19 cellular contexts compared by ENCODE assay signal in the genomic region with DNA sequence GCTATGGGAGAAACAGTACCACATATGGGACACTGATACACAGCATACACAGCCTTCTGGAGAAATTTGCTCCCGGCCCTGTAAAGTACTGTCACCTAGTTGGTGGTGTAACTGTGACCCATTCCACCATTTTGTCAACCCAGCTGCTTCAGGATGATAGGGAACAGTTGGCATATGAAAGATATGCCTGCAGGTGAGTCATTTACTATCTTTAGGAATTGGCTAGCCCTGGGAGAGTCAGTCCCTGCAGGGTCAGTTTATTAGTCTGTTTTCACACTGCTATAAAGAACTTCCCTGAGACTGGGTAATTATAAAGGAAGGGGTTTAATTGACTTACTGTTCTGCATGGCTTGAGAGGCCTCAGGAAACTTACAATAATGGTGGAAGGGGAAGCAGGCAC. TPM values are rescaled to one million over a fixed set of nuclear protein-coding genes. Genes with fewer than 3 reads are reported as not detected.
DNase-seq lines count a peak whose midpoint lies in the region; ATAC-seq and TF ChIP-seq lines count a peak whose summit lies in the region.
"Had no signal": no experiment of that assay in that cellular context is flagged by ENCODE, and none has a peak within 500 bp of the region (broad histone marks: within the 10 kb centered on the region; RNA-seq: fewer than 3 reads in every experiment).

No MANE protein-coding gene starts in this region.

- no peak for DNase-seq in Right ventricle myocardium superior
- DNase-seq in Right ventricle myocardium inferior (ENCODE audit: missing footprints): no peak
- DNase-seq in left ventricle myocardium superior: no peak
- DNase-seq in cardiac septum (ENCODE audit: low spot score): no peak
- peak in 1 of 2 donors; percentile 17 for DNase-seq in gastrocnemius medialis
- DNase-seq in HEK293T (ENCODE audit: extremely low spot score): no peak
- DNase-seq in SHP77 treated with DMSO at 0.1 percent for 48 hours (lab: John Stamatoyannopoulos, UW): no peak
- DNase-seq in sciatic nerve (ENCODE audit: low spot score): no peak
- DNase-seq: Caco-2; CD4-positive, CD25-positive, alpha-beta regulatory T cell; CD8-positive, alpha-beta T cell; DMS153; DND-41; GM23248; H7; HCEC 1CT had no signal

- H3K4me3 ChIP-seq in gastrocnemius medialis: no peak overlapping the region
- H3K4me3 ChIP-seq: BLaER1, GM23248 had no signal

- CTCF ChIA-PET in HEK293T (lab: Yijun Ruan, JAX): no interaction called here

- TF ChIP-seq POLR2A in gastrocnemius medialis (IDR thresholded peaks at IDR 0.05): no peak

- H3K27me3 ChIP-seq in gastrocnemius medialis: no peaks in the 10 kb centered on the region
- H3K27me3 ChIP-seq: BLaER1 had no signal

- POLR2A ChIA-PET in HEK293T (lab: Yijun Ruan, JAX): no interaction called here

- intact Hi-C loops in Right ventricle myocardium superior (cut with DNase I): no loop called here
- intact Hi-C loops in Right ventricle myocardium inferior (cut with DNase I): no loop called here
- intact Hi-C loops in left ventricle myocardium superior (cut with micrococcal nuclease): no loop called here
- intact Hi-C loops in cardiac septum (cut with DNase I): no loop called here
- intact Hi-C loops in gastrocnemius medialis (cut with DNase I; ENCODE audit: low total_unique reads): no loop called here
- intact Hi-C loops in sciatic nerve (cut with DNase I): no loop called here

- no peaks in the 10 kb centered on the region for H3K9me3 ChIP-seq in gastrocnemius medialis
- H3K9me3 ChIP-seq: BLaER1, Caco-2 had no signal

- no peaks in the 10 kb centered on the region for H3K36me3 ChIP-seq in gastrocnemius medialis
- H3K36me3 ChIP-seq: BLaER1 had no signal

- no peak overlapping the region for H3K27ac ChIP-seq in gastrocnemius medialis
- H3K27ac ChIP-seq: 22Rv1, BLaER1, C4-2B, GM23248 had no signal

- peaks cover 4 to 8% of the 10 kb centered on the region in 2 donors for H3K4me1 ChIP-seq in gastrocnemius medialis
- H3K4me1 ChIP-seq: BLaER1, Caco-2 had no signal

- no peak for TF ChIP-seq CTCF in gastrocnemius medialis (IDR thresholded peaks at IDR 0.05 in 4 of 5, conservative IDR thresholded peaks at IDR 0.05 in 1 of 5)

- in situ Hi-C loops in gastrocnemius medialis (cut with MboI; ENCODE audit: low sequenced_read_pairs in 4 of 4): loop anchor here in 1 of 4 donors (25.0 kb wide), 1 partner anchor 100 kb away; no protein-coding TSS in a partner anchor

- ATAC-seq in Right ventricle myocardium superior (ENCODE audit: poor library complexity) (peak; percentile 41), Right ventricle myocardium inferior (no peak), left ventricle myocardium superior (peak; percentile 66), gastrocnemius medialis (peak; percentile 78 to 99), sciatic nerve (no peak)
- ATAC-seq: CD8-positive, alpha-beta T cell had no signal

TF ChIP-seq in HEK293T, 16 proteins besides CTCF, POLR2A, EP300 and RAD21:
- TF ChIP-seq, protein P1, sequence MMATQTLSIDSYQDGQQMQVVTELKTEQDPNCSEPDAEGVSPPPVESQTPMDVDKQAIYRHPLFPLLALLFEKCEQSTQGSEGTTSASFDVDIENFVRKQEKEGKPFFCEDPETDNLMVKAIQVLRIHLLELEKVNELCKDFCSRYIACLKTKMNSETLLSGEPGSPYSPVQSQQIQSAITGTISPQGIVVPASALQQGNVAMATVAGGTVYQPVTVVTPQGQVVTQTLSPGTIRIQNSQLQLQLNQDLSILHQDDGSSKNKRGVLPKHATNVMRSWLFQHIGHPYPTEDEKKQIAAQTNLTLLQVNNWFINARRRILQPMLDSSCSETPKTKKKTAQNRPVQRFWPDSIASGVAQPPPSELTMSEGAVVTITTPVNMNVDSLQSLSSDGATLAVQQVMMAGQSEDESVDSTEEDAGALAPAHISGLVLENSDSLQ (IDR thresholded peaks at IDR 0.05): no peak
- TF ChIP-seq ELF4 (IDR thresholded peaks at IDR 0.05) (no peak), HDGF (IDR thresholded peaks at IDR 0.05; ENCODE audit: borderline replicate concordance) (no peak), CTBP1 (IDR thresholded peaks at IDR 0.05; ENCODE audit: borderline replicate concordance) (no peak), NFRKB (IDR thresholded peaks at IDR 0.05) (no peak), FOXK2 (IDR thresholded peaks at IDR 0.05) (no peak)

RNA-seq across cellular contexts. Expression of gene PTPRM, which starts 30.0 kb away (rescaled TPM):
- total RNA-seq in Right ventricle myocardium superior: 101 TPM
- 102 TPM for total RNA-seq in Right ventricle myocardium inferior
- 100 TPM for total RNA-seq in left ventricle myocardium superior
- 132 TPM for total RNA-seq in cardiac septum
- 10 to 100 TPM; 52.6 to 79.3 (median 63.8) TPM for total RNA-seq in gastrocnemius medialis
- total RNA-seq in sciatic nerve: 66.5 TPM

Comparison
In these comparisons a context has a peak if more than half of its experiments do, and no peak if none do; other contexts are left out.
1. ATAC-seq: peak in Right ventricle myocardium superior (single experiment), left ventricle myocardium superior (single experiment) and gastrocnemius medialis (2 of 2); none in Right ventricle myocardium inferior (single experiment) and sciatic nerve (single experiment).